11 cellular contexts compared by ENCODE assay signal in the genomic region with DNA sequence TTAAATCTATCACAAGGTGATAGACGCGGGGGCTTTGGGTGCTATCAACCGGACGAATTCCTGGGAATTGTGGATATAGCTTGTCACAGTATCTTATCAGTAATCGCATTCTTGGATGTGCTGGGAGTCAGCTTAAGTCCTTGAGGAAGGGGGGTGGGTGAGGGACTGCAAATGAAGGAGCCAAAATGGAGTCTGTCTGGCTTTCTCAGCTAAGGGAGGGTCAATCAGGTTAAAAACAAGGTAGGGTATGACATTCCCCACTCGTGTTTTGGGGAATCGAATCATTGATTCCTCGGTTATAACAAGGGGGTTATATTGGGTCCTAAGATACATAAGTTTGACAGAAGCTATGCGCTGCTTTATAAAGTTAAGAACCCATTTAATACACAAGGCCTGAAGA. TPM values are rescaled to one million over a fixed set of nuclear protein-coding genes. Genes with fewer than 3 reads are reported as not detected.
DNase-seq lines count a peak whose midpoint lies in the region; ATAC-seq, FAIRE-seq and TF ChIP-seq lines count a peak whose summit lies in the region.
"Not testable (repeated sequence)": the region's sequence is repeated elsewhere in the genome, so short reads cannot be mapped to it uniquely, and the experiment has no call there.
"Had no signal": no experiment of that assay in that cellular context is flagged by ENCODE, and none has a peak within 500 bp of the region (broad histone marks: within the 10 kb centered on the region; RNA-seq: fewer than 3 reads in every experiment).

No MANE protein-coding gene starts in this region.

- H3K27me3 ChIP-seq in CD4-positive, CD25-positive, alpha-beta regulatory T cell (ENCODE audit: control insufficient read depth, insufficient read depth, low read length); Caco-2 (replicated peaks; ENCODE audit: control insufficient read depth, insufficient read depth, low read length); endodermal cell (ENCODE audit: control insufficient read depth, insufficient read depth, low read length, poor library complexity, severe bottlenecking): not testable (repeated sequence)

- peak overlapping the region in 2 of 3 donors; percentile 60 to 66 for H3K27ac Mint-ChIP-seq in CD4-positive, CD25-positive, alpha-beta regulatory T cell
- H3K27ac Mint-ChIP-seq in Caco-2 (ENCODE audit: unreplicated experiment) (peak overlapping the region; percentile 47), T-helper 17 cell (peak overlapping the region; percentile 89), endodermal cell (peak overlapping the region; percentile 87), natural killer cell (peak overlapping the region; percentile 56 to 77)
- H3K27ac Mint-ChIP-seq in activated CD8-positive, alpha-beta T cell treated with anti-CD3 and anti-CD28 coated beads, Interleukin-2, amount 10 ng/mL, durations not matched to agents 7 days and 5 days: peak overlapping the region; percentile 52
- peak overlapping the region; percentile 64 for H3K27ac Mint-ChIP-seq in activated naive CD8-positive, alpha-beta T cell

- H3K9me3 Mint-ChIP-seq in CD4-positive, CD25-positive, alpha-beta regulatory T cell; Caco-2 (ENCODE audit: unreplicated experiment); activated CD8-positive, alpha-beta T cell treated with anti-CD3 and anti-CD28 coated beads, Interleukin-2, amount 10 ng/mL, durations not matched to agents 7 days and 5 days (ENCODE audit: insufficient read depth); activated naive CD8-positive, alpha-beta T cell (ENCODE audit: low read depth); natural killer cell: not testable (repeated sequence)
- H3K9me3 Mint-ChIP-seq in endodermal cell: peaks cover 74% of the 10 kb centered on the region

- not testable (repeated sequence) for H3K27me3 Mint-ChIP-seq in CD4-positive, CD25-positive, alpha-beta regulatory T cell; Caco-2 (ENCODE audit: insufficient read depth, unreplicated experiment); T-helper 17 cell; activated CD8-positive, alpha-beta T cell treated with anti-CD3 and anti-CD28 coated beads, Interleukin-2, amount 10 ng/mL, durations not matched to agents 7 days and 5 days (ENCODE audit: low read depth); activated naive CD8-positive, alpha-beta T cell; endodermal cell (ENCODE audit: insufficient read depth); natural killer cell (ENCODE audit: low read depth in 2 of 2)

- not testable (repeated sequence) for BruUV-seq in Caco-2 (replicated peaks; lab: Mats Ljungman, UMichigan)

- DNase-seq in CD4-positive, CD25-positive, alpha-beta regulatory T cell; Caco-2; GM18507 (ENCODE audit: extremely low spot score, insufficient read length, low read depth); T-helper 17 cell; activated CD8-positive, alpha-beta T cell treated with anti-CD3 and anti-CD28 coated beads, Interleukin-2, amount 10 ng/mL, durations not matched to agents 7 days and 5 days; endodermal cell; natural killer cell: not testable (repeated sequence)

- H3K9me3 ChIP-seq in CD4-positive, CD25-positive, alpha-beta regulatory T cell (ENCODE audit: control insufficient read depth in 2 of 2, low read length in 2 of 2); Caco-2; T-helper 17 cell (ENCODE audit: control insufficient read depth, low read length, poor library complexity, severe bottlenecking): not testable (repeated sequence)
- peaks cover 79% of the 10 kb centered on the region for H3K9me3 ChIP-seq in endodermal cell (ENCODE audit: control insufficient read depth, low read length)

- peaks cover 27% of the 10 kb centered on the region for H3K4me1 ChIP-seq in CD4-positive, CD25-positive, alpha-beta regulatory T cell (ENCODE audit: control insufficient read depth, insufficient read depth, low read length, poor library complexity, severe bottlenecking)
- peaks cover 16% of the 10 kb centered on the region for H3K4me1 ChIP-seq in Caco-2
- H3K4me1 ChIP-seq in endodermal cell (ENCODE audit: control insufficient read depth, insufficient read depth, low read length): not testable (repeated sequence)

- CTCF ChIA-PET in Caco-2 (lab: Charles Lee): not testable (repeated sequence)
- CTCF ChIA-PET in activated CD8-positive, alpha-beta T cell treated with anti-CD3 and anti-CD28 coated beads, Interleukin-2, amount 10 ng/mL, durations not matched to agents 7 days and 5 days (lab: Charles Lee): interaction anchor here (0.7 to 6.2 kb wide), 7 partner anchors 12 to 136 kb away, joined by 3 to 46 read pairs (median 5); partner anchors contain the start of gene TNFSF14

- H3K27ac ChIP-seq in CD4-positive, CD25-positive, alpha-beta regulatory T cell (ENCODE audit: insufficient read depth, low read length, poor library complexity, severe bottlenecking); endodermal cell (ENCODE audit: low read depth, low read length): not testable (repeated sequence)

- H3K4me3 Mint-ChIP-seq in CD4-positive, CD25-positive, alpha-beta regulatory T cell: peak overlapping the region in 1 of 4 donors; percentile 46
- peak overlapping the region; percentile 25 for H3K4me3 Mint-ChIP-seq in Caco-2 (ENCODE audit: unreplicated experiment)
- not testable (repeated sequence) for H3K4me3 Mint-ChIP-seq in T-helper 17 cell; activated CD8-positive, alpha-beta T cell treated with anti-CD3 and anti-CD28 coated beads, Interleukin-2, amount 10 ng/mL, durations not matched to agents 7 days and 5 days; activated naive CD8-positive, alpha-beta T cell; endodermal cell; natural killer cell

- peaks cover under 1 to 44% (median 23%) of the 10 kb centered on the region in 4 donors for H3K4me1 Mint-ChIP-seq in CD4-positive, CD25-positive, alpha-beta regulatory T cell
- H3K4me1 Mint-ChIP-seq in Caco-2 (ENCODE audit: low read depth, unreplicated experiment) (peaks cover 23% of the 10 kb centered on the region), T-helper 17 cell (peaks cover 47% of the 10 kb centered on the region), natural killer cell (peaks cover 53 to 55% of the 10 kb centered on the region in 2 donors)
- H3K4me1 Mint-ChIP-seq in activated CD8-positive, alpha-beta T cell treated with anti-CD3 and anti-CD28 coated beads, Interleukin-2, amount 10 ng/mL, durations not matched to agents 7 days and 5 days (ENCODE audit: low read depth): peaks cover 71% of the 10 kb centered on the region
- H3K4me1 Mint-ChIP-seq in activated naive CD8-positive, alpha-beta T cell (ENCODE audit: low read depth): peaks cover 43% of the 10 kb centered on the region
- not testable (repeated sequence) for H3K4me1 Mint-ChIP-seq in endodermal cell

- intact Hi-C loops in Caco-2 (cut with micrococcal nuclease; ENCODE audit: unreplicated experiment); natural killer cell (cut with micrococcal nuclease): not testable (repeated sequence)

- not testable (repeated sequence) for H3K9ac ChIP-seq in endodermal cell (ENCODE audit: extremely low read depth, low read length, poor library complexity, severe bottlenecking)

- not testable (repeated sequence) for H3K36me3 Mint-ChIP-seq in CD4-positive, CD25-positive, alpha-beta regulatory T cell; Caco-2 (ENCODE audit: insufficient read depth, unreplicated experiment); T-helper 17 cell (ENCODE audit: low read depth); activated naive CD8-positive, alpha-beta T cell; natural killer cell
- peaks cover 31% of the 10 kb centered on the region for H3K36me3 Mint-ChIP-seq in activated CD8-positive, alpha-beta T cell treated with anti-CD3 and anti-CD28 coated beads, Interleukin-2, amount 10 ng/mL, durations not matched to agents 7 days and 5 days (ENCODE audit: low read depth)
- peaks cover 26% of the 10 kb centered on the region for H3K36me3 Mint-ChIP-seq in endodermal cell (ENCODE audit: low read depth)

- POLR2A ChIA-PET in Caco-2 (lab: Charles Lee): interaction anchor here (0.6 kb wide), 1 partner anchor 1061 kb away, joined by 11 read pairs; no protein-coding TSS in a partner anchor
- POLR2A ChIA-PET in activated CD8-positive, alpha-beta T cell treated with anti-CD3 and anti-CD28 coated beads, Interleukin-2, amount 10 ng/mL, durations not matched to agents 7 days and 5 days (lab: Charles Lee): interaction anchor here (1.5 kb wide), 1 partner anchor 15 kb away, joined by 5 read pairs; no protein-coding TSS in a partner anchor

- 75 to 87% methylated on average over 2 to 5 of the region's 9 CpGs for WGBS in endodermal cell (ENCODE audit: insufficient coverage in 1 of 2, insufficient read length in 1 of 2), 2 experiments

- ATAC-seq in CD4-positive, CD25-positive, alpha-beta regulatory T cell (ENCODE audit: low read depth in 2 of 2); T-helper 17 cell; activated CD8-positive, alpha-beta T cell treated with anti-CD3 and anti-CD28 coated beads, Interleukin-2, amount 10 ng/mL, durations not matched to agents 7 days and 5 days; natural killer cell: not testable (repeated sequence)

- H3K4me3 ChIP-seq in CD4-positive, CD25-positive, alpha-beta regulatory T cell (ENCODE audit: low read depth, low read length); Caco-2 (ENCODE audit: low read depth, low read length): not testable (repeated sequence)
- H3K4me3 ChIP-seq in endodermal cell (ENCODE audit: low read length): peak overlapping the region; percentile 56

- FAIRE-seq in GM18507 (lab: Jason Lieb, UNC): peak; percentile 65

- H3K36me3 ChIP-seq in CD4-positive, CD25-positive, alpha-beta regulatory T cell (ENCODE audit: control insufficient read depth, insufficient read depth, low read length); Caco-2 (ENCODE audit: control insufficient read depth, insufficient read depth, low read length); endodermal cell (ENCODE audit: control insufficient read depth, insufficient read depth, low read length): not testable (repeated sequence)

- TF ChIP-seq CTCF in Caco-2 (IDR thresholded peaks at IDR 0.05; ENCODE audit: insufficient read depth in 1 of 2, low read depth in 1 of 2, low read length in 1 of 2, severe bottlenecking in 1 of 2, unreplicated experiment in 1 of 2); endodermal cell (conservative IDR thresholded peaks at IDR 0.05); natural killer cell (IDR thresholded peaks at IDR 0.05): not testable (repeated sequence)

RNA-seq across cellular contexts. Expression of gene TNFSF14, which starts 13.6 kb away (rescaled TPM):
- total RNA-seq in CD4-positive, CD25-positive, alpha-beta regulatory T cell: 8.4 TPM
- 1 to 10 TPM; 2.6 to 8.9 (median 5.4) TPM for polyA plus RNA-seq in CD4-positive, CD25-positive, alpha-beta regulatory T cell
- total RNA-seq in Caco-2 (2022) (not detected in 2 replicates), T-helper 17 cell (1 to 10 TPM; 5.0 to 5.6 TPM), endodermal cell (under 1 TPM; 0.18 to 0.88 TPM), natural killer cell (10 to 100 TPM; 10.8 to 20.0 (median 11.8) TPM)
- total RNA-seq in activated CD8-positive, alpha-beta T cell treated with anti-CD3 and anti-CD28 coated beads, Interleukin-2, amount 10 ng/mL, durations not matched to agents 7 days and 5 days: 10 to 100 TPM; 47.1 to 47.6 TPM
- 0.11 TPM for polyA plus RNA-seq in endodermal cell (2013, experiment 1 of 2)
- polyA plus RNA-seq in endodermal cell (2013, experiment 2 of 2): not detected
- total RNA-seq: GM23338, H9 had no signal
- polyA plus RNA-seq: AG04450, GM23338 had no signal
